In the genomic region with DNA sequence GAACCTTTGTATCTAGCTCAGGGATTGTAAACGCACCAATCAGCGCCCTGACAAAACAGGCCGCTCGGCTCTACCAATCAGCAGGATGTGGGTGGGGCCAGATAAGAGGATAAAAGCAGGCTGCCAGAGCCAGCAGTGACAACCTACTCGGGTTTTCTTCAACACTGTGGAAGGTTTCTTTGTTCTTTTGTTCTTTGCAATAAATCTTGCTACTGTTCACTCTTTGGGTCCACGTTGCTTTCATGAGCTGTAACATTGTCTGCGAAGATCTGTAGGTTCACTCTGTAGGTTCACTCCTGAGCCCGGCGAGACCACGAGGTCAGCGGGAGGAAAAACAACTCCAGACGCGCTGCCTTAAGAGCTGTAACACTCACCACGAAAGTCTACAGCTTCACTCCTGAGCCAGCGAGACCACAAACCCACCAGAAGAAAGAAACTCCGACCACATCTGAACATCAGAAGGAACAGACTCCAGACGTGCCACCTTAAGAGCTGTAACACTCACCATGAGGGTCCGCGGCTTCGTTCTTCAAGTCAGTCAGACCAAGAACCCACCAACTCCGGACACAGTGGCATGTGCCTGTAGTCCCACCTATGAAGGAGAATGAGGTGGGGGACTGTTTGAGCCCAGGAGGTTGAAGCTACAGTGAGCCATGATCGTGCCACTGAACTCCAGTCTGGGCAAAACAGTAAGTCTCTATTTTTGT, we compare ENCODE assay signal across 8 cellular contexts. TPM values are rescaled to one million over a fixed set of nuclear protein-coding genes. Genes with fewer than 3 reads are reported as not detected.
DNase-seq lines count a peak whose midpoint lies in the region; ATAC-seq lines count a peak whose summit lies in the region.
"Not testable (repeated sequence)": the region's sequence is repeated elsewhere in the genome, so short reads cannot be mapped to it uniquely, and the experiment has no call there.

No MANE protein-coding gene starts in this region.

- not testable (repeated sequence) for H3K14ac ChIP-seq in neuronal stem cell (ENCODE audit: low read length)

- H3K27me3 Mint-ChIP-seq in activated naive CD8-positive, alpha-beta T cell treated with anti-CD3 and anti-CD28 coated beads, Interleukin-2, amount 50 U/mL, for 24 hours = not testable (repeated sequence)

- H4K91ac ChIP-seq in neuronal stem cell (ENCODE audit: low read depth, low read length, poor library complexity) = not testable (repeated sequence)

- H3K27me3 ChIP-seq in neuronal stem cell (ENCODE audit: control insufficient read depth in 3 of 3, insufficient read depth in 3 of 3, low read depth in 1 of 3, low read length in 3 of 3) = not testable (repeated sequence)

- H3K23ac ChIP-seq in neuronal stem cell (ENCODE audit: low read depth, low read length, poor library complexity) = not testable (repeated sequence)

- not testable (repeated sequence) for H2BK15ac ChIP-seq in neuronal stem cell (ENCODE audit: low read length)

- not testable (repeated sequence) for H2AK5ac ChIP-seq in neuronal stem cell (ENCODE audit: low read depth, low read length)

- peak overlapping the region; percentile 28 for H2AFZ ChIP-seq in neuronal stem cell (ENCODE audit: low read length)

- H3K27ac ChIP-seq in neuronal stem cell (replicated peaks; ENCODE audit: low read length) = not testable (repeated sequence)

- not testable (repeated sequence) for H3K4me2 ChIP-seq in neuronal stem cell (ENCODE audit: insufficient read depth, low read length, poor library complexity, severe bottlenecking)

- not testable (repeated sequence) for H2BK120ac ChIP-seq in neuronal stem cell (ENCODE audit: low read depth, low read length)

- WGBS in neuronal stem cell (ENCODE audit: extremely low coverage in 2 of 2, insufficient read length in 2 of 2, insufficient replicate concordance in 1 of 2), 2 donors = no CpG with 5 or more reads among the region's 22 CpGs

- DNase-seq in GDM1 (lab: John Stamatoyannopoulos, UW) = peak; percentile 11
- DNase-seq in activated CD4-positive, CD25-positive, alpha-beta regulatory T cell treated with anti-CD3 and anti-CD28 coated beads, Interleukin-2, amount 50 U/mL, for 16 hours (ENCODE audit: low read depth, low spot score) = peak; percentile 28
- DNase-seq in activated CD8-positive, alpha-beta memory T cell treated with anti-CD3 and anti-CD28 coated beads for 24 hours = peak; percentile 82
- peak; percentile 6 to 23 for DNase-seq in activated T-helper 1 cell treated with anti-CD3 and anti-CD28 coated beads, Interleukin-2, amount 50 U/mL, for 16 hours (ENCODE audit: low read depth in 1 of 2, low spot score in 1 of 2)
- DNase-seq in activated naive CD8-positive, alpha-beta T cell treated with anti-CD3 and anti-CD28 coated beads, Interleukin-2, amount 50 U/mL, for 24 hours = peak; percentile 57
- not testable (repeated sequence) for DNase-seq in neuronal stem cell (ENCODE audit: low spot score)
- peak; percentile 11 to 57 (median 21) for DNase-seq in stimulated activated CD4-positive, alpha-beta T cell treated with anti-CD3 and anti-CD28 coated beads, TNF-alpha, amount 100 ng/mL, for 24 hours (ENCODE audit: low read depth in 3 of 3)
- DNase-seq in stimulated activated CD8-positive, alpha-beta memory T cell treated with anti-CD3 and anti-CD28 coated beads, Interleukin-7, amount 100 ng/mL, for 48 hours (ENCODE audit: extremely low read depth in 1 of 2, low read depth in 1 of 2) = peak; percentile 30 to 46

- H3K4me1 Mint-ChIP-seq in activated naive CD8-positive, alpha-beta T cell treated with anti-CD3 and anti-CD28 coated beads, Interleukin-2, amount 50 U/mL, for 24 hours = peaks cover 14% of the 10 kb centered on the region

- H3K79me1 ChIP-seq in neuronal stem cell (ENCODE audit: low read depth, low read length) = not testable (repeated sequence)

- H3K9ac ChIP-seq in neuronal stem cell (ENCODE audit: low read depth, low read length, poor library complexity) = not testable (repeated sequence)

- not testable (repeated sequence) for H3K9me3 Mint-ChIP-seq in activated naive CD8-positive, alpha-beta T cell treated with anti-CD3 and anti-CD28 coated beads, Interleukin-2, amount 50 U/mL, for 24 hours

- H3K4me3 ChIP-seq in neuronal stem cell (ENCODE audit: low read length in 2 of 2) = not testable (repeated sequence)

- not testable (repeated sequence) for H2BK5ac ChIP-seq in neuronal stem cell (ENCODE audit: low read length)

- not testable (repeated sequence) for H3K36me3 ChIP-seq in neuronal stem cell (replicated peaks in 1 of 2; ENCODE audit: control insufficient read depth in 2 of 2, insufficient read depth in 2 of 2, low read length in 2 of 2)

- H3K4ac ChIP-seq in neuronal stem cell (ENCODE audit: low read length) = not testable (repeated sequence)

- not testable (repeated sequence) for H3K4me1 ChIP-seq in neuronal stem cell (ENCODE audit: control insufficient read depth in 2 of 2, insufficient read depth in 1 of 2, low read depth in 1 of 2, low read length in 2 of 2)

- H3K18ac ChIP-seq in neuronal stem cell (ENCODE audit: low read length) = not testable (repeated sequence)

- H4K8ac ChIP-seq in neuronal stem cell (ENCODE audit: low read depth, low read length) = not testable (repeated sequence)

- not testable (repeated sequence) for H3K36me3 Mint-ChIP-seq in activated naive CD8-positive, alpha-beta T cell treated with anti-CD3 and anti-CD28 coated beads, Interleukin-2, amount 50 U/mL, for 24 hours (ENCODE audit: low read depth)

- H3K4me3 Mint-ChIP-seq in activated naive CD8-positive, alpha-beta T cell treated with anti-CD3 and anti-CD28 coated beads, Interleukin-2, amount 50 U/mL, for 24 hours = peak overlapping the region; percentile 71

- not testable (repeated sequence) for H2BK12ac ChIP-seq in neuronal stem cell (ENCODE audit: low read length)

- not testable (repeated sequence) for H3K9me3 ChIP-seq in neuronal stem cell (replicated peaks in 1 of 2; ENCODE audit: control insufficient read depth in 2 of 2, insufficient read depth in 1 of 2, low read depth in 1 of 2, low read length in 2 of 2)

- peak overlapping the region; percentile 81 for H3K27ac Mint-ChIP-seq in activated naive CD8-positive, alpha-beta T cell treated with anti-CD3 and anti-CD28 coated beads, Interleukin-2, amount 50 U/mL, for 24 hours

- ATAC-seq in activated naive CD8-positive, alpha-beta T cell treated with anti-CD3 and anti-CD28 coated beads, Interleukin-2, amount 50 U/mL, for 24 hours = peak; percentile 83

RNA-seq across cellular contexts. Expression of a gene that starts 46.8 kb away (rescaled TPM):
- polyA plus RNA-seq in neuronal stem cell (2013, experiment 1 of 2) = 14.5 TPM
- 14.1 TPM for polyA plus RNA-seq in neuronal stem cell (2013, experiment 2 of 2)
